ENCODE assay signal across 8 cellular contexts in the genomic region with DNA sequence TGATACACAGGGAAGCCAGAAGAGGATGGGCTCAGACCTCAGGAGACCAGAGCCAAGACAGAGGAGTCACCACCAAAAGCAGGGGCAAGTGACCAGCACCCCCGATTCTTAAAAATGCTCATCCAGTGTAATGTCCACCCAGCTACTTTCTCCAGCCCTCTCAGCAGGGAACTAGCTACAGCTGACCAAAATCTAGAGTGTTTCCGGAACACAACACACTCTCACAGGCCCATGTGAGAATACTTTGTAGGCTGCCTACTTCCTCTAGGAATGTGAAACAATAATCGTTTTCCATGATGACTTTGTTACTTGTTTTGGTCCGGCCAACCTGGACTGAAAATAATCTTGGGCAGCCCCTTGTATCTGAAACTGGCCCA. TPM values are rescaled to one million over a fixed set of nuclear protein-coding genes. Genes with fewer than 3 reads are reported as not detected.
DNase-seq lines count a peak whose midpoint lies in the region; ATAC-seq and TF ChIP-seq lines count a peak whose summit lies in the region.

No MANE protein-coding gene starts in this region.

- intact Hi-C loops in aorta (cut with DNase I): no loop called here
- intact Hi-C loops in posterior vena cava (cut with DNase I): loop anchor here in 1 of 2 donors (10.0 kb wide), 2 partner anchors 58 to 62 kb away; a partner anchor contains a TSS

- H3K9me3 ChIP-seq in iPS-20b (ENCODE audit: insufficient read depth, low read depth, low read length): no peaks in the 10 kb centered on the region
- H3K9me3 ChIP-seq in aorta (ENCODE audit: control insufficient read depth, low read length): no peaks in the 10 kb centered on the region

- peak overlapping the region; percentile 67 for H3K27ac ChIP-seq in iPS-20b (ENCODE audit: low read length)
- H3K27ac ChIP-seq in aorta (ENCODE audit: low read depth in 1 of 2, low read length in 2 of 2): peak overlapping the region in 1 of 2 donors; percentile 94

- 53 to 56% methylated on average over 4 of the region's 4 CpGs for WGBS in aorta, 2 donors

- H3K36me3 ChIP-seq in iPS-20b (ENCODE audit: insufficient read depth, low read depth, low read length): peaks cover 26% of the 10 kb centered on the region
- H3K36me3 ChIP-seq in aorta (ENCODE audit: control insufficient read depth in 1 of 2, insufficient read depth in 2 of 2, low read length in 1 of 2): no peaks in the 10 kb centered on the region

- no peaks in the 10 kb centered on the region for H3K27me3 ChIP-seq in iPS-20b (ENCODE audit: insufficient read depth, low read length)
- H3K27me3 ChIP-seq in aorta (ENCODE audit: control insufficient read depth in 1 of 2, insufficient read depth in 2 of 2, low read length in 1 of 2): no peaks in the 10 kb centered on the region

- H3K9ac ChIP-seq in iPS-20b (ENCODE audit: low read depth, low read length): peak overlapping the region; percentile 43

- DNase-seq in AG10803 (ENCODE audit: low read depth): peak; percentile 63
- DNase-seq in SK-MEL-5 (ENCODE audit: low read depth, low spot score): peak; percentile 28
- DNase-seq in aorta: no peak
- DNase-seq in posterior vena cava (ENCODE audit: low spot score): no peak
- DNase-seq in epidermal melanocyte (ENCODE audit: insufficient read length, low spot score): no peak
- DNase-seq in activated T-cell treated with anti-CD3 and anti-CD28 coated beads for 4 hours: no peak

- in situ Hi-C loops in SK-MEL-5 (cut with HindIII; ENCODE audit: low pct_unique_long_range_greater_than_20kb, low sequenced_read_pairs): no loop called here

- TF ChIP-seq CTCF in AG10803 (conservative IDR thresholded peaks at IDR 0.05; ENCODE audit: low read length): no peak

- peaks cover 37% of the 10 kb centered on the region for H3K4me1 ChIP-seq in iPS-20b (ENCODE audit: insufficient read depth, low read length)
- H3K4me1 ChIP-seq in aorta (ENCODE audit: control insufficient read depth in 1 of 2, insufficient read depth in 2 of 2, low read length in 2 of 2): peaks cover 0 to 4% of the 10 kb centered on the region in 2 donors

- peak; percentile 42 for ATAC-seq in GM21529 (IDR thresholded peaks at IDR 0.05; ENCODE audit: unreplicated experiment)
- ATAC-seq in aorta (ENCODE audit: low FRiP score): peak; percentile 57

- no peak overlapping the region for H3K4me3 ChIP-seq in AG10803 (ENCODE audit: low read length)
- H3K4me3 ChIP-seq in iPS-20b (ENCODE audit: low read length): no peak overlapping the region
- H3K4me3 ChIP-seq in aorta (ENCODE audit: low read length in 2 of 2): no peak overlapping the region

RNA-seq across cellular contexts. Expression of a gene that starts 14.5 kb away (rescaled TPM):
- 1,457 and 1,499 TPM in 2 replicates for total RNA-seq in SK-MEL-5 (2014; rRNA removed; shearing (Covaris generic))
- 3,343 and 3,961 TPM in 2 replicates for polyA plus RNA-seq in SK-MEL-5 (2015; cell fraction: cytosol; rRNA removed)
- polyA plus RNA-seq in SK-MEL-5 (2015; cell fraction: nucleus; rRNA removed): 1,221 and 1,304 TPM in 2 replicates
- 1,000 to 10,000 TPM in 1 of 2 donors, 100 to 1,000 TPM in 1; 995 to 1,176 TPM for total RNA-seq in aorta
- polyA plus RNA-seq in aorta: 1,000 to 10,000 TPM in 1 of 2 donors, 100 to 1,000 TPM in 1; 698 to 1,028 TPM
- total RNA-seq in posterior vena cava: 1,000 to 10,000 TPM in 1 of 2 donors, 100 to 1,000 TPM in 1; 787 to 1,159 TPM

Comparison
In these comparisons a context has a peak if more than half of its experiments do, and no peak if none do; other contexts are left out.
1. DNase-seq: peak in AG10803 (single experiment) and SK-MEL-5 (single experiment); none in aorta (0 of 2), posterior vena cava (single experiment), epidermal melanocyte (single experiment) and activated T-cell treated with anti-CD3 and anti-CD28 coated beads for 4 hours (single experiment).